ENCODE assay signal across 26 cellular contexts in genomic region chr2:167490394-167490793, GRCh38.
"Had no signal": no experiment of that assay in that cellular context is flagged by ENCODE, and none has a peak within 500 bp of the region (broad histone marks: within the 10 kb centered on the region; RNA-seq: fewer than 3 reads in every experiment).

No MANE protein-coding gene starts in this region.

- H3K36me3 ChIP-seq: left lung, pancreas, prostate gland, sigmoid colon, spleen, tibial nerve, uterus had no signal

- H3K4me1 ChIP-seq: left lung, pancreas, prostate gland, spleen, uterus had no signal

- H3K9me3 ChIP-seq: left lung, pancreas, prostate gland, sigmoid colon, spleen, tibial nerve, uterus had no signal

- DNase-seq: hypothalamus; immature natural killer cell; kidney; left colon; left lung; mesendoderm; naive B cell; natural killer cell; nephron progenitor cell; pancreas; posterior cingulate gyrus; retina; right cardiac atrium; sigmoid colon; small intestine; spleen; stimulated activated CD4-positive, alpha-beta T cell treated with anti-CD3 and anti-CD28 coated beads, Interleukin-4, amount 100 ng/mL, for 24 hours; stimulated activated naive CD4-positive, alpha-beta T cell treated with Interleukin-2 at 50 U/mL for 16 hours; stimulated activated naive CD8-positive, alpha-beta T cell treated with anti-CD3 and anti-CD28 coated beads, Interleukin-15, amount 100 ng/mL, for 72 hours; substantia nigra; uterus had no signal

- ATAC-seq: left colon; left lung; natural killer cell; pancreas; right cardiac atrium; stimulated activated memory B cell treated with anti-CD40 and anti-IgM and Interleukin-4, amounts not matched to agents 10 μg/mL and 1 μg/mL and 100 μg/mL, for 72 hours; stimulated activated naive CD8-positive, alpha-beta T cell treated with anti-CD3 and anti-CD28 coated beads, Interleukin-15, amount 100 ng/mL, for 72 hours had no signal

- H3K27ac ChIP-seq: left lung, pancreas, prostate gland, sigmoid colon, spleen, tibial nerve, uterus had no signal

- H3K27me3 ChIP-seq: left lung, pancreas, sigmoid colon, spleen, tibial nerve, uterus had no signal

- H3K4me3 ChIP-seq: left lung, lung, pancreas, prostate gland, sigmoid colon, spleen, tibial nerve, uterus had no signal

- FAIRE-seq: islet of Langerhans, kidney, pancreas, small intestine had no signal
